In genomic region chr2:44295636-44296359, GRCh38 we compare ENCODE assay signal across 2 cellular contexts.
TF ChIP-seq lines count a peak whose summit lies in the region.

No MANE protein-coding gene starts in this region.

TF ChIP-seq in GM23338, 12 proteins besides CTCF, POLR2A, EP300 and RAD21:
- TF ChIP-seq, protein P1, sequence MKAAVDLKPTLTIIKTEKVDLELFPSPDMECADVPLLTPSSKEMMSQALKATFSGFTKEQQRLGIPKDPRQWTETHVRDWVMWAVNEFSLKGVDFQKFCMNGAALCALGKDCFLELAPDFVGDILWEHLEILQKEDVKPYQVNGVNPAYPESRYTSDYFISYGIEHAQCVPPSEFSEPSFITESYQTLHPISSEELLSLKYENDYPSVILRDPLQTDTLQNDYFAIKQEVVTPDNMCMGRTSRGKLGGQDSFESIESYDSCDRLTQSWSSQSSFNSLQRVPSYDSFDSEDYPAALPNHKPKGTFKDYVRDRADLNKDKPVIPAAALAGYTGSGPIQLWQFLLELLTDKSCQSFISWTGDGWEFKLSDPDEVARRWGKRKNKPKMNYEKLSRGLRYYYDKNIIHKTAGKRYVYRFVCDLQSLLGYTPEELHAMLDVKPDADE (IDR thresholded peaks at IDR 0.05): no peak
- no peak for TF ChIP-seq POLR2AphosphoS5 (IDR thresholded peaks at IDR 0.05; ENCODE audit: low read depth)

TF ChIP-seq in GM12878, 131 proteins besides CTCF, POLR2A, EP300 and RAD21:
- TF ChIP-seq SMC3 (IDR thresholded peaks at IDR 0.05; ENCODE audit: borderline replicate concordance, low read length): 0 out of 2 replicates have a peak, but pooled peaks have one; percentile 28
- TF ChIP-seq, protein P2, sequence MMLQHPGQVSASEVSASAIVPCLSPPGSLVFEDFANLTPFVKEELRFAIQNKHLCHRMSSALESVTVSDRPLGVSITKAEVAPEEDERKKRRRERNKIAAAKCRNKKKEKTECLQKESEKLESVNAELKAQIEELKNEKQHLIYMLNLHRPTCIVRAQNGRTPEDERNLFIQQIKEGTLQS (IDR thresholded peaks at IDR 0.05; ENCODE audit: borderline replicate concordance, extremely low read depth, low read depth, low read length): no peak
